Comparison of ENCODE assay signal across 19 cellular contexts in genomic region chr1:169860750-169861149, GRCh38. TPM values are rescaled to one million over a fixed set of nuclear protein-coding genes. Genes with fewer than 3 reads are reported as not detected.
DNase-seq lines count a peak whose midpoint lies in the region; ATAC-seq and TF ChIP-seq lines count a peak whose summit lies in the region.
"Had no signal": no experiment of that assay in that cellular context is flagged by ENCODE, and none has a peak within 500 bp of the region (broad histone marks: within the 10 kb centered on the region; RNA-seq: fewer than 3 reads in every experiment).

No MANE protein-coding gene starts in this region.

- H3K9me3 Mint-ChIP-seq in activated naive CD4-positive, alpha-beta T cell treated with anti-CD3 and anti-CD28 coated beads, Interleukin-2, amount 50 U/mL, for 72 hours, result no peaks in the 10 kb centered on the region
- H3K9me3 Mint-ChIP-seq in activated naive CD4-positive, alpha-beta T cell treated with anti-CD3 and anti-CD28 coated beads, Interleukin-2, amount 10 ng/mL, durations not matched to agents 7 days and 5 days, result no peaks in the 10 kb centered on the region
- no peaks in the 10 kb centered on the region for H3K9me3 Mint-ChIP-seq in activated T-helper 1 cell treated with anti-CD3 and anti-CD28 coated beads, Interleukin-12 subunit alpha, Interleukin-12 subunit beta, Interleukin-2, Interleukin-4 antibody, amounts not matched to agents 30 ng/mL and 10 ng/mL and 1 ng/mL, durations not matched to agents 14 hours and 24 hours and 36 hours
- H3K9me3 Mint-ChIP-seq in stimulated activated memory B cell treated with anti-CD40 and anti-IgM and Interleukin-4, amounts not matched to agents 10 μg/mL and 1 μg/mL and 100 μg/mL, for 72 hours, result no peaks in the 10 kb centered on the region
- H3K9me3 Mint-ChIP-seq: CD14-positive monocyte, GM23338 had no signal

- peaks cover 58% of the 10 kb centered on the region for H3K36me3 ChIP-seq in right atrium auricular region

- no peak overlapping the region for H3K4me3 Mint-ChIP-seq in activated naive CD4-positive, alpha-beta T cell treated with anti-CD3 and anti-CD28 coated beads, Interleukin-2, amount 10 ng/mL, durations not matched to agents 7 days and 5 days
- no peak overlapping the region for H3K4me3 Mint-ChIP-seq in activated T-helper 1 cell treated with anti-CD3 and anti-CD28 coated beads, Interleukin-12 subunit alpha, Interleukin-12 subunit beta, Interleukin-2, Interleukin-4 antibody, amounts not matched to agents 30 ng/mL and 10 ng/mL and 1 ng/mL, durations not matched to agents 14 hours and 24 hours and 36 hours
- no peak overlapping the region for H3K4me3 Mint-ChIP-seq in stimulated activated memory B cell treated with anti-CD40 and anti-IgM and Interleukin-4, amounts not matched to agents 10 μg/mL and 1 μg/mL and 100 μg/mL, for 72 hours
- H3K4me3 Mint-ChIP-seq: CD14-positive monocyte, GM23338 had no signal

- no peaks in the 10 kb centered on the region for H3K4me1 ChIP-seq in right atrium auricular region
- H3K4me1 ChIP-seq: Peyer's patch had no signal

- no peak for ATAC-seq in activated naive CD4-positive, alpha-beta T cell treated with anti-CD3 and anti-CD28 coated beads, Interleukin-2, amount 50 U/mL, for 72 hours
- peak; percentile 4 for ATAC-seq in HG03432 (IDR thresholded peaks at IDR 0.05; ENCODE audit: unreplicated experiment)
- ATAC-seq in stimulated activated memory B cell treated with anti-CD40 and anti-IgM and Interleukin-4, amounts not matched to agents 10 μg/mL and 1 μg/mL and 100 μg/mL, for 72 hours, result no peak
- ATAC-seq: GM23338, SK-N-SH treated with all-trans-retinoic acid at 6 μM for 48 hours had no signal

- intact Hi-C loops in activated T-helper 1 cell treated with anti-CD3 and anti-CD28 coated beads, Interleukin-12 subunit alpha, Interleukin-12 subunit beta, Interleukin-2, Interleukin-4 antibody, amounts not matched to agents 30 ng/mL and 10 ng/mL and 1 ng/mL, durations not matched to agents 14 hours and 24 hours and 36 hours (cut with micrococcal nuclease), result no loop called here

- no peaks in the 10 kb centered on the region for H3K27me3 ChIP-seq in right atrium auricular region
- H3K27me3 ChIP-seq: Peyer's patch had no signal

- peaks cover 4% of the 10 kb centered on the region for H3K4me1 Mint-ChIP-seq in activated naive CD4-positive, alpha-beta T cell treated with anti-CD3 and anti-CD28 coated beads, Interleukin-2, amount 10 ng/mL, durations not matched to agents 7 days and 5 days
- peaks cover 11% of the 10 kb centered on the region for H3K4me1 Mint-ChIP-seq in activated T-helper 1 cell treated with anti-CD3 and anti-CD28 coated beads, Interleukin-12 subunit alpha, Interleukin-12 subunit beta, Interleukin-2, Interleukin-4 antibody, amounts not matched to agents 30 ng/mL and 10 ng/mL and 1 ng/mL, durations not matched to agents 14 hours and 24 hours and 36 hours (ENCODE audit: low read depth)
- H3K4me1 Mint-ChIP-seq in stimulated activated memory B cell treated with anti-CD40 and anti-IgM and Interleukin-4, amounts not matched to agents 10 μg/mL and 1 μg/mL and 100 μg/mL, for 72 hours, result peaks cover 11% of the 10 kb centered on the region
- H3K4me1 Mint-ChIP-seq: GM23338 had no signal

- H3K9me3 ChIP-seq in right atrium auricular region, result no peaks in the 10 kb centered on the region
- H3K9me3 ChIP-seq: Peyer's patch had no signal

- no peak overlapping the region for H3K27ac ChIP-seq in right atrium auricular region
- H3K27ac ChIP-seq: Peyer's patch had no signal

- H3K36me3 Mint-ChIP-seq in activated naive CD4-positive, alpha-beta T cell treated with anti-CD3 and anti-CD28 coated beads, Interleukin-2, amount 50 U/mL, for 72 hours, result peaks cover 12 to 20% of the 10 kb centered on the region in 2 donors
- peaks cover 58% of the 10 kb centered on the region for H3K36me3 Mint-ChIP-seq in activated naive CD4-positive, alpha-beta T cell treated with anti-CD3 and anti-CD28 coated beads, Interleukin-2, amount 10 ng/mL, durations not matched to agents 7 days and 5 days
- H3K36me3 Mint-ChIP-seq in activated T-helper 1 cell treated with anti-CD3 and anti-CD28 coated beads, Interleukin-12 subunit alpha, Interleukin-12 subunit beta, Interleukin-2, Interleukin-4 antibody, amounts not matched to agents 30 ng/mL and 10 ng/mL and 1 ng/mL, durations not matched to agents 14 hours and 24 hours and 36 hours (ENCODE audit: low read depth), result peaks cover 43% of the 10 kb centered on the region
- H3K36me3 Mint-ChIP-seq in stimulated activated memory B cell treated with anti-CD40 and anti-IgM and Interleukin-4, amounts not matched to agents 10 μg/mL and 1 μg/mL and 100 μg/mL, for 72 hours, result peaks cover 62% of the 10 kb centered on the region

- H3K27me3 Mint-ChIP-seq in activated naive CD4-positive, alpha-beta T cell treated with anti-CD3 and anti-CD28 coated beads, Interleukin-2, amount 10 ng/mL, durations not matched to agents 7 days and 5 days, result no peaks in the 10 kb centered on the region
- no peaks in the 10 kb centered on the region for H3K27me3 Mint-ChIP-seq in activated T-helper 1 cell treated with anti-CD3 and anti-CD28 coated beads, Interleukin-12 subunit alpha, Interleukin-12 subunit beta, Interleukin-2, Interleukin-4 antibody, amounts not matched to agents 30 ng/mL and 10 ng/mL and 1 ng/mL, durations not matched to agents 14 hours and 24 hours and 36 hours (ENCODE audit: insufficient read depth)
- H3K27me3 Mint-ChIP-seq in stimulated activated memory B cell treated with anti-CD40 and anti-IgM and Interleukin-4, amounts not matched to agents 10 μg/mL and 1 μg/mL and 100 μg/mL, for 72 hours, result no peaks in the 10 kb centered on the region

- no peak overlapping the region for H3K4me3 ChIP-seq in right atrium auricular region
- H3K4me3 ChIP-seq: GM23338, Peyer's patch had no signal

- peak overlapping the region; percentile 45 to 53 for H3K27ac Mint-ChIP-seq in activated naive CD4-positive, alpha-beta T cell treated with anti-CD3 and anti-CD28 coated beads, Interleukin-2, amount 50 U/mL, for 72 hours
- H3K27ac Mint-ChIP-seq in activated naive CD4-positive, alpha-beta T cell treated with anti-CD3 and anti-CD28 coated beads, Interleukin-2, amount 10 ng/mL, durations not matched to agents 7 days and 5 days, result no peak overlapping the region
- peak overlapping the region; percentile 25 for H3K27ac Mint-ChIP-seq in activated T-helper 1 cell treated with anti-CD3 and anti-CD28 coated beads, Interleukin-12 subunit alpha, Interleukin-12 subunit beta, Interleukin-2, Interleukin-4 antibody, amounts not matched to agents 30 ng/mL and 10 ng/mL and 1 ng/mL, durations not matched to agents 14 hours and 24 hours and 36 hours
- peak overlapping the region; percentile 5 for H3K27ac Mint-ChIP-seq in stimulated activated memory B cell treated with anti-CD40 and anti-IgM and Interleukin-4, amounts not matched to agents 10 μg/mL and 1 μg/mL and 100 μg/mL, for 72 hours
- H3K27ac Mint-ChIP-seq: CD14-positive monocyte, GM23338 had no signal

- CTCF ChIA-PET in activated naive CD4-positive, alpha-beta T cell treated with anti-CD3 and anti-CD28 coated beads, Interleukin-2, amount 10 ng/mL, durations not matched to agents 7 days and 5 days (lab: Charles Lee), result no interaction called here

- no peak for TF ChIP-seq CTCF in right atrium auricular region (IDR thresholded peaks at IDR 0.05)

- DNase-seq in activated naive CD4-positive, alpha-beta T cell treated with anti-CD3 and anti-CD28 coated beads, Interleukin-2, amount 50 U/mL, for 72 hours (ENCODE audit: low spot score in 2 of 2), result no peak
- no peak for DNase-seq in activated naive CD4-positive, alpha-beta T cell treated with anti-CD3 and anti-CD28 coated beads, Interleukin-2, amount 10 ng/mL, durations not matched to agents 7 days and 5 days
- DNase-seq in activated T-helper 1 cell treated with anti-CD3 and anti-CD28 coated beads, Interleukin-12 subunit alpha, Interleukin-12 subunit beta, Interleukin-2, Interleukin-4 antibody, amounts not matched to agents 30 ng/mL and 10 ng/mL and 1 ng/mL, durations not matched to agents 14 hours and 24 hours and 36 hours (ENCODE audit: low spot score), result no peak
- DNase-seq in occipital lobe (lab: John Stamatoyannopoulos, UW) (no peak), right atrium auricular region (ENCODE audit: low spot score) (no peak), middle frontal gyrus (ENCODE audit: extremely low spot score, low spot score) (no peak)
- DNase-seq: DND-41, GDM1, NCI-H1092, NCI-H1694, NCI-H446, NCI-H748 treated with DMSO at 0.1 percent for 48 hours, Peyer's patch, Right ventricle myocardium superior had no signal

RNA-seq across cellular contexts. Expression of gene SCYL3, which starts 32.9 kb away (rescaled TPM):
- total RNA-seq in activated naive CD4-positive, alpha-beta T cell treated with anti-CD3 and anti-CD28 coated beads, Interleukin-2, amount 50 U/mL, for 72 hours, result 10 to 100 TPM; 11.4 to 16.3 TPM
- 11.8 and 12.3 TPM in 2 replicates for total RNA-seq in activated T-helper 1 cell treated with anti-CD3 and anti-CD28 coated beads, Interleukin-12 subunit alpha, Interleukin-12 subunit beta, Interleukin-2, Interleukin-4 antibody, amounts not matched to agents 30 ng/mL and 10 ng/mL and 1 ng/mL, durations not matched to agents 14 hours and 24 hours and 36 hours
- 14.2 TPM for total RNA-seq in occipital lobe
- 1 to 10 TPM; 6.4 to 6.5 TPM for total RNA-seq in right atrium auricular region
